In the genomic region with DNA sequence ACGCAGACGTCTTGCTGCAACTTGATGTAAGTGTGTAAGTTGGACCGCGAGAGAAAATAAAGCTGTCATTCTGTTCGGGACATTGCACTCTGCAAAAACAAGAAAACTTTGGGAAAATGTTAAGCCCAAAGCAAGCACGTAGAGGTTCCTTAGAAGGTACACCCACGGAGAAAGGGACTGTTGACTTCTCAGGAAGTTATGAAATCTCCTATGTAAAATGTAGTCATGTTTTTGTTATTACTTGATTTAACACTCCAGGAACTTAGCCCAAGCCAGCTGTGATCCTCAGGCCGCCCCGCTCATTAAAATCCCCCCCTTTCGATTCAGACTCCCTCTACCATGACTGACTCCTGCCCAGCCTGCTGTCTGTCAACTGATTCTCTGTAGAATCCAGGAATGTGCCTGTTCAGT, we compare ENCODE assay signal across 17 cellular contexts.
DNase-seq lines count a peak whose midpoint lies in the region; ATAC-seq, FAIRE-seq and TF ChIP-seq lines count a peak whose summit lies in the region.
"Had no signal": no experiment of that assay in that cellular context is flagged by ENCODE, and none has a peak within 500 bp of the region (broad histone marks: within the 10 kb centered on the region; RNA-seq: fewer than 3 reads in every experiment).

No MANE protein-coding gene starts in this region.

- ATAC-seq in left colon (no peak), GM18502 (IDR thresholded peaks at IDR 0.05; ENCODE audit: poor library complexity, unreplicated experiment) (no peak)
- ATAC-seq in activated T-helper 17 cell treated with anti-CD3 and anti-CD28 coated beads, Interleukin-2, amount 50 U/mL, for 72 hours (replicated peaks) = no peak
- ATAC-seq: activated CD4-positive, CD25-positive, alpha-beta regulatory T cell treated with anti-CD3 and anti-CD28 coated beads, Interleukin-2, amount 50 U/mL, for 24 hours had no signal

- peak overlapping the region; percentile 74 to 76 (median 75) for H3K27ac Mint-ChIP-seq in nephron
- H3K27ac Mint-ChIP-seq in activated T-helper 17 cell treated with anti-CD3 and anti-CD28 coated beads, Interleukin-2, amount 50 U/mL, for 72 hours = no peak overlapping the region
- H3K27ac Mint-ChIP-seq: activated naive CD4-positive, alpha-beta T cell treated with anti-CD3 and anti-CD28 coated beads, Interleukin-2, amount 50 U/mL, for 24 hours had no signal

- H3K9me3 ChIP-seq in AG04450 (ENCODE audit: control insufficient read depth, insufficient read depth, low read length) = no peaks in the 10 kb centered on the region
- H3K9me3 ChIP-seq: heart right ventricle had no signal

- CTCF ChIA-PET in AG04450 (lab: Charles Lee) = interaction anchor here (1.5 to 3.0 kb wide), 2 partner anchors 8 to 33 kb away, joined by 4 to 10 read pairs; no protein-coding TSS in a partner anchor

- H3K4me3 ChIP-seq in AG04450 (ENCODE audit: low read depth, low read length) = no peak overlapping the region
- no peak overlapping the region for H3K4me3 ChIP-seq in HL-60 (replicated peaks; ENCODE audit: insufficient read depth, low read length)
- no peak overlapping the region for H3K4me3 ChIP-seq in bronchial epithelial cell (ENCODE audit: low read depth, low read length)
- H3K4me3 ChIP-seq: heart right ventricle had no signal

- peaks cover 49% of the 10 kb centered on the region for H3K4me1 Mint-ChIP-seq in nephron
- no peaks in the 10 kb centered on the region for H3K4me1 Mint-ChIP-seq in activated T-helper 17 cell treated with anti-CD3 and anti-CD28 coated beads, Interleukin-2, amount 50 U/mL, for 72 hours
- H3K4me1 Mint-ChIP-seq: activated naive CD4-positive, alpha-beta T cell treated with anti-CD3 and anti-CD28 coated beads, Interleukin-2, amount 50 U/mL, for 24 hours had no signal

- no peaks in the 10 kb centered on the region for H3K9me3 Mint-ChIP-seq in nephron
- H3K9me3 Mint-ChIP-seq in activated T-helper 17 cell treated with anti-CD3 and anti-CD28 coated beads, Interleukin-2, amount 50 U/mL, for 72 hours = no peaks in the 10 kb centered on the region
- H3K9me3 Mint-ChIP-seq: activated naive CD4-positive, alpha-beta T cell treated with anti-CD3 and anti-CD28 coated beads, Interleukin-2, amount 50 U/mL, for 24 hours had no signal

- no peak for FAIRE-seq in bronchial epithelial cell (lab: Jason Lieb, UNC)
- FAIRE-seq: D721Med had no signal

- H3K27me3 ChIP-seq in AG04450 (ENCODE audit: control insufficient read depth, insufficient read depth, low read length) (no peaks in the 10 kb centered on the region), HL-60 (ENCODE audit: insufficient read depth, poor library complexity, severe bottlenecking) (no peaks in the 10 kb centered on the region), bronchial epithelial cell (ENCODE audit: control insufficient read depth, insufficient read depth, low read length) (no peaks in the 10 kb centered on the region)
- H3K27me3 ChIP-seq: heart right ventricle had no signal

- no peaks in the 10 kb centered on the region for H3K27me3 Mint-ChIP-seq in nephron (ENCODE audit: low read depth)
- no peaks in the 10 kb centered on the region for H3K27me3 Mint-ChIP-seq in activated T-helper 17 cell treated with anti-CD3 and anti-CD28 coated beads, Interleukin-2, amount 50 U/mL, for 72 hours
- H3K27me3 Mint-ChIP-seq: activated naive CD4-positive, alpha-beta T cell treated with anti-CD3 and anti-CD28 coated beads, Interleukin-2, amount 50 U/mL, for 24 hours had no signal

- H3K36me3 Mint-ChIP-seq in nephron (ENCODE audit: low read depth) = no peaks in the 10 kb centered on the region
- peaks cover 21% of the 10 kb centered on the region for H3K36me3 Mint-ChIP-seq in activated T-helper 17 cell treated with anti-CD3 and anti-CD28 coated beads, Interleukin-2, amount 50 U/mL, for 72 hours (ENCODE audit: low read depth)

- DNase-seq in AG04450 (ENCODE audit: low read depth, low spot score) = no peak
- DNase-seq in HL-60 (ENCODE audit: low read depth in 1 of 2, low spot score in 1 of 2) = peak in 1 of 2 experiments; percentile 2
- DNase-seq in bronchial epithelial cell (ENCODE audit: low read depth) = peak; percentile 13
- DNase-seq in posterior cingulate gyrus = no peak
- DNase-seq in left colon = no peak
- DNase-seq: central memory CD4-positive, alpha-beta T cell; heart right ventricle; NCI-H187; NCI-H524 treated with DMSO at 0.1 percent for 48 hours; substantia nigra; T-helper 1 cell had no signal

- H3K36me3 ChIP-seq in bronchial epithelial cell (ENCODE audit: control insufficient read depth, insufficient read depth, low read length) = no peaks in the 10 kb centered on the region
- H3K36me3 ChIP-seq: heart right ventricle had no signal

- TF ChIP-seq CTCF in AG04450 (IDR thresholded peaks at IDR 0.05; ENCODE audit: low read depth, low read length) = no peak
- TF ChIP-seq CTCF in HL-60 (IDR thresholded peaks at IDR 0.05; ENCODE audit: insufficient read depth, low read length) = no peak
- no peak for TF ChIP-seq CTCF in bronchial epithelial cell (IDR thresholded peaks at IDR 0.05; ENCODE audit: insufficient read depth, low read length, severe bottlenecking)
- no peak for TF ChIP-seq CTCF in nephron (IDR thresholded peaks at IDR 0.05; ENCODE audit: unreplicated experiment in 3 of 3)

- intact Hi-C loops in posterior cingulate gyrus (cut with DNase I) = no loop called here
- intact Hi-C loops in left colon (cut with DNase I, micrococcal nuclease) = no loop called here

- POLR2A ChIA-PET in AG04450 (lab: Yijun Ruan, JAX) = no interaction called here

- H3K27ac ChIP-seq in AG04450 (ENCODE audit: low read depth, low read length) = peak overlapping the region; percentile 52
- H3K27ac ChIP-seq in HL-60 (replicated peaks) = peak overlapping the region; percentile 25
- H3K27ac ChIP-seq: heart right ventricle had no signal

- peak overlapping the region in 2 of 3 experiments; percentile 3 to 57 for H3K4me3 Mint-ChIP-seq in nephron
- no peak overlapping the region for H3K4me3 Mint-ChIP-seq in activated T-helper 17 cell treated with anti-CD3 and anti-CD28 coated beads, Interleukin-2, amount 50 U/mL, for 72 hours
- H3K4me3 Mint-ChIP-seq: activated naive CD4-positive, alpha-beta T cell treated with anti-CD3 and anti-CD28 coated beads, Interleukin-2, amount 50 U/mL, for 24 hours had no signal
